7 cellular contexts compared by ENCODE assay signal in the genomic region with DNA sequence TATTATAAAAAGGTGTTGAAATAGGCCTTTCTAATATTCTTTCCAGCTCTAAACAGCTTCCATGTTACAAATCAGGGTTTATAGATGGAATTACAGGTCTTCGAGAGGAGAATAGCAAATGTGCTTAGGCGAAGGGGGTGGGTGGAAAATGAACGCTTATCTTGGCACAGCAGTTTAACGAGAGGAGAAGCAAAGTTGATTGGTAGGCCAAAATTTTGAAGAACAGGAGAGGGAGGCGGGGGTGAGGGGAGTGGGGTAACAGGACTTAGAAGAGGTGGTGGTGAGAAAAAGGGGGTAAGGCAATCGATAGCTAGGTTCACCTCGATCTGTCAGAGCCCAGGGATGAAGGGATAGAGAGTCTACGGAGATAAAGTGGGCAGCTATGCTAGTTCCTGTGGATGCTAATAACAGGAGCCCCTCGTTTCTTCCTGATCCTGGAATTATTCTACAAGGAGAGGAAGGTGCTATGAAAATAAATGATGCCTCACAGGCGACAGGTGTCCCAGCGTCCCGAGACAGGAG. TPM values are rescaled to one million over a fixed set of nuclear protein-coding genes. Genes with fewer than 3 reads are reported as not detected.
DNase-seq lines count a peak whose midpoint lies in the region; ATAC-seq and TF ChIP-seq lines count a peak whose summit lies in the region.

No MANE protein-coding gene starts in this region.

- H3K4me3 ChIP-seq in HUES64 (ENCODE audit: low read length) (peak overlapping the region; percentile 95), sigmoid colon (peak overlapping the region; percentile 83 to 94 (median 88))

- H3K27ac Mint-ChIP-seq in activated T-helper 17 cell treated with anti-CD3 and anti-CD28 coated beads, Interleukin-2, amount 50 U/mL, for 72 hours = peak overlapping the region; percentile 100

- TF ChIP-seq CTCF in sigmoid colon (IDR thresholded peaks at IDR 0.05) = no peak

- H3K36me3 Mint-ChIP-seq in activated T-helper 17 cell treated with anti-CD3 and anti-CD28 coated beads, Interleukin-2, amount 50 U/mL, for 72 hours (ENCODE audit: low read depth) = peaks cover 69% of the 10 kb centered on the region

- DNase-seq in left cardiac atrium = no peak
- no peak for DNase-seq in sigmoid colon
- DNase-seq in kidney tubule cell (ENCODE audit: low spot score) = no peak

- H3K9me3 ChIP-seq in HUES64 (ENCODE audit: insufficient read depth, low read depth, low read length) = no peaks in the 10 kb centered on the region
- H3K9me3 ChIP-seq in sigmoid colon = no peaks in the 10 kb centered on the region

- H3K27me3 Mint-ChIP-seq in activated T-helper 17 cell treated with anti-CD3 and anti-CD28 coated beads, Interleukin-2, amount 50 U/mL, for 72 hours = no peaks in the 10 kb centered on the region

- 10% methylated on average over 12 of the region's 12 CpGs for WGBS in HUES64
- 1% methylated on average over 12 of the region's 12 CpGs for WGBS in sigmoid colon, 2 donors

- no peak for TF ChIP-seq POLR2A in sigmoid colon (IDR thresholded peaks at IDR 0.05)

- H3K27ac ChIP-seq in HUES64 (ENCODE audit: low read depth, low read length) (peak overlapping the region; percentile 66), sigmoid colon (peak overlapping the region; percentile 93 to 98 (median 96))

- H3K9me3 Mint-ChIP-seq in activated T-helper 17 cell treated with anti-CD3 and anti-CD28 coated beads, Interleukin-2, amount 50 U/mL, for 72 hours = no peaks in the 10 kb centered on the region

- H3K4me1 Mint-ChIP-seq in activated T-helper 17 cell treated with anti-CD3 and anti-CD28 coated beads, Interleukin-2, amount 50 U/mL, for 72 hours = peaks cover 9% of the 10 kb centered on the region

- peak overlapping the region; percentile 89 for H3K9ac ChIP-seq in HUES64 (ENCODE audit: low read depth, low read length)

- intact Hi-C loops in left cardiac atrium (cut with DNase I) = no loop called here
- intact Hi-C loops in sigmoid colon (cut with DNase I) = loop anchor here (2.0 kb wide), 1 partner anchor 66 kb away; the partner anchor contains the start of gene BTF3

- H3K4me3 Mint-ChIP-seq in activated T-helper 17 cell treated with anti-CD3 and anti-CD28 coated beads, Interleukin-2, amount 50 U/mL, for 72 hours = peak overlapping the region; percentile 99

- H3K36me3 ChIP-seq in HUES64 (ENCODE audit: insufficient read depth, low read length) = peaks cover 37% of the 10 kb centered on the region
- H3K36me3 ChIP-seq in sigmoid colon = peaks cover 6 to 46% (median 12%) of the 10 kb centered on the region in 4 donors

- TF ChIP-seq EP300 in sigmoid colon (IDR thresholded peaks at IDR 0.05) = no peak

- H3K27me3 ChIP-seq in HUES64 (ENCODE audit: insufficient read depth, low read length) (no peaks in the 10 kb centered on the region), sigmoid colon (no peaks in the 10 kb centered on the region)

- peaks cover 12% of the 10 kb centered on the region for H3K4me1 ChIP-seq in HUES64 (ENCODE audit: insufficient read depth, low read length)
- peaks cover 0 to 35% (median 29%) of the 10 kb centered on the region in 4 donors for H3K4me1 ChIP-seq in sigmoid colon

- peak; percentile 10 for ATAC-seq in GM19395 (IDR thresholded peaks at IDR 0.05; ENCODE audit: unreplicated experiment)
- no peak for ATAC-seq in activated T-helper 17 cell treated with anti-CD3 and anti-CD28 coated beads, Interleukin-2, amount 50 U/mL, for 72 hours (replicated peaks)
- peak; percentile 2 to 26 for ATAC-seq in left cardiac atrium
- ATAC-seq in GM21360 (IDR thresholded peaks at IDR 0.05; ENCODE audit: unreplicated experiment) = no peak

RNA-seq across cellular contexts. Expression of gene ANKRA2, which starts 0.7 kb away (rescaled TPM):
- 9.9 TPM for polyA plus RNA-seq in HUES64 (2013, experiment 1 of 2)
- 18.6 TPM for polyA plus RNA-seq in HUES64 (2013, experiment 2 of 2)
- total RNA-seq in activated T-helper 17 cell treated with anti-CD3 and anti-CD28 coated beads, Interleukin-2, amount 50 U/mL, for 72 hours = 10 to 100 TPM; 15.0 to 35.7 TPM
- total RNA-seq in left cardiac atrium = 10 to 100 TPM in 1 of 2 donors, 1 to 10 TPM in 1; 9.8 to 12.5 TPM
- 10 to 100 TPM; 17.2 to 33.5 (median 24.6) TPM for total RNA-seq in sigmoid colon
- polyA plus RNA-seq in sigmoid colon = 10 to 100 TPM; 14.9 to 24.0 (median 19.2) TPM

RNA-seq across cellular contexts. Expression of gene UTP15, which starts 0.8 kb away (rescaled TPM):
- polyA plus RNA-seq in HUES64 (2013, experiment 1 of 2) = 22.2 TPM
- 17.6 TPM for polyA plus RNA-seq in HUES64 (2013, experiment 2 of 2)
- 10 to 100 TPM; 18.7 to 42.5 TPM for total RNA-seq in activated T-helper 17 cell treated with anti-CD3 and anti-CD28 coated beads, Interleukin-2, amount 50 U/mL, for 72 hours
- 10 to 100 TPM; 11.3 to 18.0 TPM for total RNA-seq in left cardiac atrium
- 10 to 100 TPM; 14.4 to 27.8 (median 16.3) TPM for total RNA-seq in sigmoid colon
- 1 to 10 TPM; 2.8 to 6.1 (median 3.0) TPM for polyA plus RNA-seq in sigmoid colon

Comparison
In these comparisons a context has a peak if more than half of its experiments do, and no peak if none do; other contexts are left out.
1. ATAC-seq: peak in GM19395 (single experiment) and left cardiac atrium (2 of 2); none in activated T-helper 17 cell treated with anti-CD3 and anti-CD28 coated beads, Interleukin-2, amount 50 U/mL, for 72 hours (single experiment) and GM21360 (single experiment).